In the genomic region with DNA sequence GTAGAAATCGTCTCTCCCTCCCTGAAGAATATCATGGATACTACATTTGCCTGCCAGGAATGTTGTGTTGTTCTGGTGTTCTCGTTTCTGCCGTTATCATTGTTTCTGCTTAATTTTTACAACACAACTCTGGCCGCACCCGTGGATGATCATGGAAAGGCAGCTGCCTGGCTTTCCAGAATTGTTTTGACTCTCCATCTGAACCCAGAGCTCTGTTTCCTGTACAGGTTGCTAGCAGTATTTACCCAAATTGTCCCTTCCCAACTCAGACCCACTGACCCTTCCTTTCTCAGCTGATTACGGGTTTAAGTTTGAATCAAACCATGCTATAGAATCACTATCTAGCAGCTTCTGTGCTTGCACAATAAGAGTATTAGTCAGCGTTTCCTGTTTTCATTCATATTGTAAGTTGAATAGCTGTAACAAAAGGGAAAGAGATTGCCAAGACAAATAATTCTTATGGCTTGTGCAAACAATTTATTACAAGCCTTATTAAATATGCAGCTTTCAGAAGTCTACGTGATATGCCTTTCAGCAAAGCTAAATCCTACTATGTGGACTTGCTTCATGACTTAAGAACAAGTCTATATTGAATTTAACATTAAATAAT, we compare ENCODE assay signal across 1 cellular context.
TF ChIP-seq lines count a peak whose summit lies in the region.

No MANE protein-coding gene starts in this region.

TF ChIP-seq in GM23338, 12 proteins besides CTCF, POLR2A, EP300 and RAD21 (continued from another document):
- TF ChIP-seq NANOG (IDR thresholded peaks at IDR 0.05; ENCODE audit: borderline replicate concordance): no peak
- TF ChIP-seq, protein P1, sequence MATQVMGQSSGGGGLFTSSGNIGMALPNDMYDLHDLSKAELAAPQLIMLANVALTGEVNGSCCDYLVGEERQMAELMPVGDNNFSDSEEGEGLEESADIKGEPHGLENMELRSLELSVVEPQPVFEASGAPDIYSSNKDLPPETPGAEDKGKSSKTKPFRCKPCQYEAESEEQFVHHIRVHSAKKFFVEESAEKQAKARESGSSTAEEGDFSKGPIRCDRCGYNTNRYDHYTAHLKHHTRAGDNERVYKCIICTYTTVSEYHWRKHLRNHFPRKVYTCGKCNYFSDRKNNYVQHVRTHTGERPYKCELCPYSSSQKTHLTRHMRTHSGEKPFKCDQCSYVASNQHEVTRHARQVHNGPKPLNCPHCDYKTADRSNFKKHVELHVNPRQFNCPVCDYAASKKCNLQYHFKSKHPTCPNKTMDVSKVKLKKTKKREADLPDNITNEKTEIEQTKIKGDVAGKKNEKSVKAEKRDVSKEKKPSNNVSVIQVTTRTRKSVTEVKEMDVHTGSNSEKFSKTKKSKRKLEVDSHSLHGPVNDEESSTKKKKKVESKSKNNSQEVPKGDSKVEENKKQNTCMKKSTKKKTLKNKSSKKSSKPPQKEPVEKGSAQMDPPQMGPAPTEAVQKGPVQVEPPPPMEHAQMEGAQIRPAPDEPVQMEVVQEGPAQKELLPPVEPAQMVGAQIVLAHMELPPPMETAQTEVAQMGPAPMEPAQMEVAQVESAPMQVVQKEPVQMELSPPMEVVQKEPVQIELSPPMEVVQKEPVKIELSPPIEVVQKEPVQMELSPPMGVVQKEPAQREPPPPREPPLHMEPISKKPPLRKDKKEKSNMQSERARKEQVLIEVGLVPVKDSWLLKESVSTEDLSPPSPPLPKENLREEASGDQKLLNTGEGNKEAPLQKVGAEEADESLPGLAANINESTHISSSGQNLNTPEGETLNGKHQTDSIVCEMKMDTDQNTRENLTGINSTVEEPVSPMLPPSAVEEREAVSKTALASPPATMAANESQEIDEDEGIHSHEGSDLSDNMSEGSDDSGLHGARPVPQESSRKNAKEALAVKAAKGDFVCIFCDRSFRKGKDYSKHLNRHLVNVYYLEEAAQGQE (IDR thresholded peaks at IDR 0.05; ENCODE audit: unreplicated experiment): no peak
- TF ChIP-seq, protein P2, sequence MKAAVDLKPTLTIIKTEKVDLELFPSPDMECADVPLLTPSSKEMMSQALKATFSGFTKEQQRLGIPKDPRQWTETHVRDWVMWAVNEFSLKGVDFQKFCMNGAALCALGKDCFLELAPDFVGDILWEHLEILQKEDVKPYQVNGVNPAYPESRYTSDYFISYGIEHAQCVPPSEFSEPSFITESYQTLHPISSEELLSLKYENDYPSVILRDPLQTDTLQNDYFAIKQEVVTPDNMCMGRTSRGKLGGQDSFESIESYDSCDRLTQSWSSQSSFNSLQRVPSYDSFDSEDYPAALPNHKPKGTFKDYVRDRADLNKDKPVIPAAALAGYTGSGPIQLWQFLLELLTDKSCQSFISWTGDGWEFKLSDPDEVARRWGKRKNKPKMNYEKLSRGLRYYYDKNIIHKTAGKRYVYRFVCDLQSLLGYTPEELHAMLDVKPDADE (IDR thresholded peaks at IDR 0.05): no peak
